ENCODE assay signal across 32 cellular contexts in the genomic region with DNA sequence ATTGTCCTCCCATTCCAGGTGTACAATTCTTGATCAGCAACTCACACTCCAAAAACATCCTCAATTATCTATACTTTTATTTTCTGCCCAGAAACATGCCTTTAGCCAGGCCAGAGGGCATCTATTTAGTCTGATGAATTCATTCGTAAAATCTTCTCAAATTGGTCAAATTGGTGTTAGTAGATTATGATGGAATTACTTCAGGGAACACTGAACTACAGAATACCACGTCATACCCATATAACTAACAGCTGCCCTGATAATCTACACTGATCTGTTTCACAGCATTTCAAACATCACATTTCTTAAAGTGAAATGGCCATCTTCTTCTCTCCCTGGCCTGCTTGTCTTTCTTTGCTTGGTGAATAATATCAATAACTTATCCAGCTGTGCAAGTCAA.
"Had no signal": no experiment of that assay in that cellular context is flagged by ENCODE, and none has a peak within 500 bp of the region (broad histone marks: within the 10 kb centered on the region; RNA-seq: fewer than 3 reads in every experiment).

No MANE protein-coding gene starts in this region.

- H3K27ac ChIP-seq: psoas muscle, skin epidermis, spleen, suprapubic skin, testis, tibial artery, transverse colon, upper lobe of left lung, vagina had no signal

- H3K4me1 Mint-ChIP-seq: naive B cell; naive thymus-derived CD8-positive, alpha-beta T cell; nephron progenitor cell; stimulated activated memory B cell treated with anti-CD40 and anti-IgM and Interleukin-4, amounts not matched to agents 10 μg/mL and 1 μg/mL and 100 μg/mL, for 72 hours; stimulated activated naive CD8-positive, alpha-beta T cell treated with anti-CD3 and anti-CD28 coated beads, Interleukin-15, amount 100 ng/mL, for 72 hours had no signal

- DNase-seq: naive B cell; naive thymus-derived CD8-positive, alpha-beta T cell; nephron progenitor cell; occipital lobe; pancreas; posterior cingulate gyrus; psoas muscle; right cardiac atrium; spleen; stimulated activated CD4-positive, alpha-beta T cell treated with anti-CD3 and anti-CD28 coated beads, Interleukin-12 subunit alpha, Interleukin-12 subunit beta, amount 100 ng/mL, for 4 hours; stimulated activated CD4-positive, alpha-beta T cell treated with anti-CD3 and anti-CD28 coated beads, Interleukin-1b, Interleukin-23, amount 100 ng/mL, for 48 hours; stimulated activated CD4-positive, alpha-beta T cell treated with anti-CD3 and anti-CD28 coated beads, Interleukin-4, amount 100 ng/mL, for 1 hour; stimulated activated CD4-positive, alpha-beta T cell treated with anti-CD3 and anti-CD28 coated beads, Interleukin-4, amount 100 ng/mL, for 4 hours; stimulated activated CD8-positive, alpha-beta memory T cell treated with anti-CD3 and anti-CD28 coated beads, Interleukin-4, amount 100 ng/mL, for 48 hours; stimulated activated naive CD4-positive, alpha-beta T cell; stimulated activated naive CD8-positive, alpha-beta T cell treated with anti-CD3 and anti-CD28 coated beads, Interleukin-15, amount 100 ng/mL, for 72 hours; stimulated activated naive CD8-positive, alpha-beta T cell treated with anti-CD3 and anti-CD28 coated beads, Interleukin-15, Interleukin-2, amounts not matched to agents 100 U/mL and 50 U/mL, for 24 hours; substantia nigra; testis; tibial artery; transverse colon; upper lobe of left lung had no signal

- H3K27me3 ChIP-seq: pancreas, spleen, suprapubic skin, testis, tibial artery, transverse colon, upper lobe of left lung, vagina had no signal

- H3K4me2 ChIP-seq: smooth muscle cell had no signal

- H3K9me3 ChIP-seq: pancreas, psoas muscle, spleen, suprapubic skin, testis, tibial artery, transverse colon, upper lobe of left lung, vagina had no signal

- H3K36me3 ChIP-seq: pancreas, spleen, suprapubic skin, tibial artery, transverse colon, upper lobe of left lung, vagina had no signal

- ATAC-seq: naive thymus-derived CD8-positive, alpha-beta T cell; natural killer cell treated with Interleukin-12 subunit alpha and Interleukin-12 subunit beta and Interleukin-15 and Interleukin-18, amount 100 ng/mL, for 72 hours; psoas muscle; right cardiac atrium; sciatic nerve; stimulated activated memory B cell treated with anti-CD40 and anti-IgM and Interleukin-4, amounts not matched to agents 10 μg/mL and 1 μg/mL and 100 μg/mL, for 72 hours; stimulated activated naive CD8-positive, alpha-beta T cell treated with anti-CD3 and anti-CD28 coated beads, Interleukin-15, amount 100 ng/mL, for 72 hours; stimulated activated naive CD8-positive, alpha-beta T cell treated with anti-CD3 and anti-CD28 coated beads, Interleukin-15, Interleukin-2, amounts not matched to agents 100 U/mL and 50 U/mL, for 24 hours had no signal

- H3K36me3 Mint-ChIP-seq: naive B cell; naive thymus-derived CD8-positive, alpha-beta T cell; natural killer cell treated with Interleukin-12 subunit alpha and Interleukin-12 subunit beta and Interleukin-15 and Interleukin-18, amount 100 ng/mL, for 72 hours; stimulated activated memory B cell treated with anti-CD40 and anti-IgM and Interleukin-4, amounts not matched to agents 10 μg/mL and 1 μg/mL and 100 μg/mL, for 72 hours had no signal

- H3K4me1 ChIP-seq: psoas muscle, spleen, suprapubic skin, testis, tibial artery, transverse colon, upper lobe of left lung, vagina had no signal

- H3K27me3 Mint-ChIP-seq: naive B cell; natural killer cell treated with Interleukin-12 subunit alpha and Interleukin-12 subunit beta and Interleukin-15 and Interleukin-18, amount 100 ng/mL, for 72 hours; progenitor cell of endocrine pancreas; stimulated activated memory B cell treated with anti-CD40 and anti-IgM and Interleukin-4, amounts not matched to agents 10 μg/mL and 1 μg/mL and 100 μg/mL, for 72 hours; stimulated activated naive CD8-positive, alpha-beta T cell treated with anti-CD3 and anti-CD28 coated beads, Interleukin-15, amount 100 ng/mL, for 72 hours had no signal

- H3K9me3 Mint-ChIP-seq: nephron progenitor cell; neural crest cell; stimulated activated memory B cell treated with anti-CD40 and anti-IgM and Interleukin-4, amounts not matched to agents 10 μg/mL and 1 μg/mL and 100 μg/mL, for 72 hours had no signal

- FAIRE-seq: pancreas, urothelium cell line had no signal

- H3K27ac Mint-ChIP-seq: naive B cell; naive thymus-derived CD8-positive, alpha-beta T cell; natural killer cell treated with Interleukin-12 subunit alpha and Interleukin-12 subunit beta and Interleukin-15 and Interleukin-18, amount 100 ng/mL, for 72 hours; nephron progenitor cell; progenitor cell of endocrine pancreas; stimulated activated memory B cell treated with anti-CD40 and anti-IgM and Interleukin-4, amounts not matched to agents 10 μg/mL and 1 μg/mL and 100 μg/mL, for 72 hours; stimulated activated naive CD8-positive, alpha-beta T cell treated with anti-CD3 and anti-CD28 coated beads, Interleukin-15, amount 100 ng/mL, for 72 hours had no signal

- H3K4me3 Mint-ChIP-seq: naive B cell; naive thymus-derived CD8-positive, alpha-beta T cell; natural killer cell treated with Interleukin-12 subunit alpha and Interleukin-12 subunit beta and Interleukin-15 and Interleukin-18, amount 100 ng/mL, for 72 hours; nephron progenitor cell; neural crest cell; stimulated activated memory B cell treated with anti-CD40 and anti-IgM and Interleukin-4, amounts not matched to agents 10 μg/mL and 1 μg/mL and 100 μg/mL, for 72 hours; stimulated activated naive CD8-positive, alpha-beta T cell treated with anti-CD3 and anti-CD28 coated beads, Interleukin-15, amount 100 ng/mL, for 72 hours had no signal

- H3K4me3 ChIP-seq: pancreas, psoas muscle, skin epidermis, smooth muscle cell, spleen, suprapubic skin, testis, tibial artery, transverse colon, upper lobe of left lung, vagina had no signal
